ENCODE assay signal across 5 cellular contexts in genomic region chr17:74503949-74504348, GRCh38. TPM values are rescaled to one million over a fixed set of nuclear protein-coding genes. Genes with fewer than 3 reads are reported as not detected.
"Had no signal": no experiment of that assay in that cellular context is flagged by ENCODE, and none has a peak within 500 bp of the region (broad histone marks: within the 10 kb centered on the region; RNA-seq: fewer than 3 reads in every experiment).

No MANE protein-coding gene starts in this region.

RNA-seq across cellular contexts. Expression of gene CD300LB, which starts 27.3 kb away (rescaled TPM):
- total RNA-seq: activated CD4-positive, alpha-beta memory T cell treated with anti-CD3 and anti-CD28 coated beads for 36 hours; SJSA1; WTC11 had no signal
- polyA plus RNA-seq: IgD-negative memory B cell, SK-N-SH had no signal

RNA-seq across cellular contexts. Expression of gene CD300A, which starts 37.5 kb away (rescaled TPM):
- total RNA-seq: SJSA1 had no signal
- polyA plus RNA-seq: SK-N-SH had no signal

RNA-seq across cellular contexts. Expression of gene CD300C, which starts 42.0 kb away (rescaled TPM):
- total RNA-seq: SJSA1, WTC11 had no signal
- polyA plus RNA-seq: SK-N-SH had no signal
